In genomic region chr9:104589611-104590010, GRCh38 we compare ENCODE assay signal across 9 cellular contexts. TPM values are rescaled to one million over a fixed set of nuclear protein-coding genes. Genes with fewer than 3 reads are reported as not detected.
"Had no signal": no experiment of that assay in that cellular context is flagged by ENCODE, and none has a peak within 500 bp of the region (broad histone marks: within the 10 kb centered on the region; RNA-seq: fewer than 3 reads in every experiment).

No MANE protein-coding gene starts in this region.

- H3K36me3 ChIP-seq: HAP-1 had no signal

- FAIRE-seq: HTR-8/SVneo, K562 had no signal

- H3K4me1 ChIP-seq: HAP-1 had no signal

- H3K9me3 ChIP-seq: HAP-1 had no signal

- DNase-seq: GOT3, H7, IMR-90, KG1 had no signal

- H3K4me3 ChIP-seq: HAP-1, K562 had no signal

RNA-seq across cellular contexts. Expression of gene OR13C5, which starts 9.6 kb away (rescaled TPM):
- total RNA-seq: H4, H7, HT-29, IMR-90, K562 had no signal
- polyA plus RNA-seq: IMR-90, K562 had no signal

RNA-seq across cellular contexts. Expression of gene OR13C2, which starts 15.8 kb away (rescaled TPM):
- total RNA-seq: H4, H7, HT-29, IMR-90, K562 had no signal
- polyA plus RNA-seq: IMR-90, K562 had no signal

RNA-seq across cellular contexts. Expression of gene OR13C8, which starts 20.6 kb away (rescaled TPM):
- total RNA-seq: H4, H7, HT-29, IMR-90, K562 had no signal
- polyA plus RNA-seq: IMR-90, K562 had no signal

RNA-seq across cellular contexts. Expression of gene OR13C9, which starts 28.4 kb away (rescaled TPM):
- total RNA-seq: H4, H7, HT-29, IMR-90, K562 had no signal
- polyA plus RNA-seq: IMR-90, K562 had no signal

RNA-seq across cellular contexts. Expression of gene OR13C3, which starts 53.0 kb away (rescaled TPM):
- total RNA-seq: H4, H7, HT-29, IMR-90, K562 had no signal
- polyA plus RNA-seq: IMR-90, K562 had no signal
